Comparison of ENCODE assay signal across 1 cellular context in the genomic region with DNA sequence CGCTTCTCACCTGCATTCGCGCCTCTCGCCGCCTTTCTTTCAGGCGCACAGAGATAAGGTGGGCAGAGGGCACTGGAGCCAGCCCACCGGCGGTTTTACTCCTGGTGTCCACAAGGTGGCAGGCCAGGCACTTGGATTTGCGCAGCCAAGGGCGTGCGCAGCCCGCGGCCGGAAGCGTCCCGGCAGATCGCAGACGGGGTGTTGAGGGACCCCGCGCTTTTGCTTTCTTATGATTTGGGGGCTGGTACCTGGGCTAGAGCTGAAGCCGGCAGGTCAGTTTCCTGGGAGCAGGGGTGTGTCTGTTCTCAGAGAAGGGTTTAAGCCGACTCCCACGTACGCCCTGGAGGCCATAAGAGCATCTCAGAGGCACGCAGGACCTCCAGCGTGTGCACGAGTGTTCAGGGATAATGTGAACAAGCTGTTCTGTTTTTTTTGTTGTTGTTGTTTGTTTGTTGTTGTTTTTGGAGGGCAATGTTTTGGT.
A peak's percentile ranks its signal among the peaks of the same experiment; 100 is the strongest.
TF ChIP-seq lines count a peak whose summit lies in the region.

No MANE protein-coding gene starts in this region.

TF ChIP-seq in HepG2, 621 proteins besides CTCF, POLR2A, EP300 and RAD21 (continued from another document):
- TF ChIP-seq GABPB1 (CRISPR knock-in tag; IDR thresholded peaks at IDR 0.05) (peak; percentile 91), YY1 (IDR thresholded peaks at IDR 0.05; ENCODE audit: insufficient read depth, insufficient replicate concordance, low read depth, low read length) (peak; percentile 39), NFYB (CRISPR knock-in tag; IDR thresholded peaks at IDR 0.05) (no peak), ATAD3A (CRISPR knock-in tag; IDR thresholded peaks at IDR 0.05) (no peak), RORA (CRISPR knock-in tag; IDR thresholded peaks at IDR 0.05) (no peak), ZNF101 (CRISPR knock-in tag; IDR thresholded peaks at IDR 0.05; ENCODE audit: borderline replicate concordance, low read depth) (no peak), ZFP36L2 (CRISPR knock-in tag; IDR thresholded peaks at IDR 0.05) (no peak), HMG20B (CRISPR knock-in tag; conservative IDR thresholded peaks at IDR 0.05) (no peak), ZNF274 (CRISPR knock-in tag; IDR thresholded peaks at IDR 0.05) (peak; percentile 42; the same call in 1 of the 2 replicates), CBX1 (IDR thresholded peaks at IDR 0.05; ENCODE audit: low read depth) (peak; percentile 69), ZFX (CRISPR knock-in tag; IDR thresholded peaks at IDR 0.05; ENCODE audit: low read depth) (no peak), ZFP41 (CRISPR knock-in tag; IDR thresholded peaks at IDR 0.05; ENCODE audit: borderline replicate concordance) (0 out of 2 replicates have a peak, but pooled peaks have one; percentile 72), BORCS8-MEF2B (CRISPR knock-in tag; IDR thresholded peaks at IDR 0.05) (no peak), ZNF841 (CRISPR knock-in tag; IDR thresholded peaks at IDR 0.05; ENCODE audit: borderline replicate concordance) (no peak), ZNF230 (CRISPR knock-in tag; IDR thresholded peaks at IDR 0.05) (no peak), ADNP (CRISPR knock-in tag; IDR thresholded peaks at IDR 0.05) (no peak), NFKB2 (CRISPR knock-in tag; IDR thresholded peaks at IDR 0.05; ENCODE audit: borderline replicate concordance) (peak; percentile 83; the same call in 1 of the 2 replicates)
- TF ChIP-seq, protein P1, sequence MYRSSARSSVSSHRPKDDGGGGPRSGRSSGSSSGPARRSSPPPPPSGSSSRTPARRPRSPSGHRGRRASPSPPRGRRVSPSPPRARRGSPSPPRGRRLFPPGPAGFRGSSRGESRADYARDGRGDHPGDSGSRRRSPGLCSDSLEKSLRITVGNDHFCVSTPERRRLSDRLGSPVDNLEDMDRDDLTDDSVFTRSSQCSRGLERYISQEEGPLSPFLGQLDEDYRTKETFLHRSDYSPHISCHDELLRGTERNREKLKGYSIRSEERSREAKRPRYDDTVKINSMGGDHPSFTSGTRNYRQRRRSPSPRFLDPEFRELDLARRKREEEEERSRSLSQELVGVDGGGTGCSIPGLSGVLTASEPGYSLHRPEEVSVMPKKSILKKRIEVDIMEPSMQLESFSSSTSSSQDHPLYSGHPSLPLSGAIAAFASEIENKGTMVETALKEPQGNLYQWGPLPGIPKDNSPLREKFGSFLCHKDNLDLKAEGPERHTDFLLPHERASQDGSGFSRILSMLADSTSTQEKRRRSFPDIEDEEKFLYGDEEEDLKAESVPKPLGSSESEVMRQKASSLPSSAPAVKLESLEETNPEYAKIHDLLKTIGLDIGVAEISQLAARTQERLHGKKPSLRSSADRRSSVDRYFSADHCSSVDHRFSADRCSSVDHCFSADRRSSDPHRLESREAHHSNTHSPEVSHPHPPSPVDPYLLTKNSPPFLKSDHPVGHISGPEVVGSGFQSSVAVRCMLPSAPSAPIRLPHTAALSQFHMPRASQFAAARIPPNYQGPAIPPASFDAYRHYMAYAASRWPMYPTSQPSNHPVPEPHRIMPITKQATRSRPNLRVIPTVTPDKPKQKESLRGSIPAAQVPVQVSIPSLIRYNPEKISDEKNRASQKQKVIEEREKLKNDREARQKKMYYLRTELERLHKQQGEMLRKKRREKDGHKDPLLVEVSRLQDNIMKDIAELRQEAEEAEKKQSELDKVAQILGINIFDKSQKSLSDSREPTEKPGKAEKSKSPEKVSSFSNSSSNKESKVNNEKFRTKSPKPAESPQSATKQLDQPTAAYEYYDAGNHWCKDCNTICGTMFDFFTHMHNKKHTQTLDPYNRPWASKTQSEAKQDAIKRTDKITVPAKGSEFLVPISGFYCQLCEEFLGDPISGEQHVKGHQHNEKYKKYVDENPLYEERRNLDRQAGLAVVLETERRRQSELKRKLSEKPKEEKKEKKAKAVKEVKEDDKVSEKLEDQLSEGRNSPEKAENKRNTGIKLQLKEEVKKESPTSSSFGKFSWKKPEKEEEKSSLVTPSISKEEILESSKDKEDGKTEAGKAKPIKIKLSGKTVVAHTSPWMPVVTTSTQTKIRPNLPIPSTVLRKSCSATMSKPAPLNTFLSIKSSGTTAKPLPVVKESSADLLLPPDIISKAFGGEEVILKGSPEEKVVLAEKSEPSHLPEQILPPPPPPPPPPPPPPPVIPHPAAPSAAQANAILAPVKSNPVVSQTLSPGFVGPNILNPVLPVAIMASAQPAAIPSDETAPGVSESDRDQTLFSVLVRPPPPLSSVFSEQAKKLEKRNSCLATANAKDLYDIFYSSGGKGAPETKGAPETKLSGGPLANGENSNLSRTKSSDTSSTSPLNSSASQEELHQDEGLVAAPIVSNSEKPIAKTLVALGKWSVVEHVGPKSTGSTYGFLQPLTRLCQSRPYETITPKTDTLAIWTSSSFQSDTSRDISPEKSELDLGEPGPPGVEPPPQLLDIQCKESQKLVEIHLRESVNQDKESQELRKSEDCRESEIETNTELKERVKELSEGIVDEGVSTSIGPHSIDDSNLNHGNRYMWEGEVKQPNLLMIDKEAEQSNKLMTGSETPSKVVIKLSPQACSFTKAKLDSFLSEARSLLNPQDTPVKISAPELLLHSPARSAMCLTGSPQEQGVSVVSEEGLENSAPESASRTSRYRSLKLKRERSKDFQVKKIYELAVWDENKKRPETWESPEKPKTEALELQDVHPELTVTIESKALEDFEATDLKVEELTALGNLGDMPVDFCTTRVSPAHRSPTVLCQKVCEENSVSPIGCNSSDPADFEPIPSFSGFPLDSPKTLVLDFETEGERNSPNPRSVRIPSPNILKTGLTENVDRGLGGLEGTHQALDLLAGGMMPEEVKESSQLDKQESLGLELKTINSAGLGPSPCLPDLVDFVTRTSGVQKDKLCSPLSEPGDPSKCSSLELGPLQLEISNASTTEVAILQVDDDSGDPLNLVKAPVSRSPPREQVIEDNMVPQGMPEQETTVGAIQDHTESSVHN (CRISPR knock-in tag; IDR thresholded peaks at IDR 0.05) = no peak
- TF ChIP-seq, protein P2, sequence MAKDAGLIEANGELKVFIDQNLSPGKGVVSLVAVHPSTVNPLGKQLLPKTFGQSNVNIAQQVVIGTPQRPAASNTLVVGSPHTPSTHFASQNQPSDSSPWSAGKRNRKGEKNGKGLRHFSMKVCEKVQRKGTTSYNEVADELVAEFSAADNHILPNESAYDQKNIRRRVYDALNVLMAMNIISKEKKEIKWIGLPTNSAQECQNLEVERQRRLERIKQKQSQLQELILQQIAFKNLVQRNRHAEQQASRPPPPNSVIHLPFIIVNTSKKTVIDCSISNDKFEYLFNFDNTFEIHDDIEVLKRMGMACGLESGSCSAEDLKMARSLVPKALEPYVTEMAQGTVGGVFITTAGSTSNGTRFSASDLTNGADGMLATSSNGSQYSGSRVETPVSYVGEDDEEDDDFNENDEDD (CRISPR knock-in tag; IDR thresholded peaks at IDR 0.05; ENCODE audit: borderline replicate concordance) = peak; percentile 24; the same call in 1 of the 2 replicates
- TF ChIP-seq, protein P3, sequence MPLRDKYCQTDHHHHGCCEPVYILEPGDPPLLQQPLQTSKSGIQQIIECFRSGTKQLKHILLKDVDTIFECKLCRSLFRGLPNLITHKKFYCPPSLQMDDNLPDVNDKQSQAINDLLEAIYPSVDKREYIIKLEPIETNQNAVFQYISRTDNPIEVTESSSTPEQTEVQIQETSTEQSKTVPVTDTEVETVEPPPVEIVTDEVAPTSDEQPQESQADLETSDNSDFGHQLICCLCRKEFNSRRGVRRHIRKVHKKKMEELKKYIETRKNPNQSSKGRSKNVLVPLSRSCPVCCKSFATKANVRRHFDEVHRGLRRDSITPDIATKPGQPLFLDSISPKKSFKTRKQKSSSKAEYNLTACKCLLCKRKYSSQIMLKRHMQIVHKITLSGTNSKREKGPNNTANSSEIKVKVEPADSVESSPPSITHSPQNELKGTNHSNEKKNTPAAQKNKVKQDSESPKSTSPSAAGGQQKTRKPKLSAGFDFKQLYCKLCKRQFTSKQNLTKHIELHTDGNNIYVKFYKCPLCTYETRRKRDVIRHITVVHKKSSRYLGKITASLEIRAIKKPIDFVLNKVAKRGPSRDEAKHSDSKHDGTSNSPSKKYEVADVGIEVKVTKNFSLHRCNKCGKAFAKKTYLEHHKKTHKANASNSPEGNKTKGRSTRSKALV (CRISPR knock-in tag; IDR thresholded peaks at IDR 0.05) = peak; percentile 70
- TF ChIP-seq, protein P4, sequence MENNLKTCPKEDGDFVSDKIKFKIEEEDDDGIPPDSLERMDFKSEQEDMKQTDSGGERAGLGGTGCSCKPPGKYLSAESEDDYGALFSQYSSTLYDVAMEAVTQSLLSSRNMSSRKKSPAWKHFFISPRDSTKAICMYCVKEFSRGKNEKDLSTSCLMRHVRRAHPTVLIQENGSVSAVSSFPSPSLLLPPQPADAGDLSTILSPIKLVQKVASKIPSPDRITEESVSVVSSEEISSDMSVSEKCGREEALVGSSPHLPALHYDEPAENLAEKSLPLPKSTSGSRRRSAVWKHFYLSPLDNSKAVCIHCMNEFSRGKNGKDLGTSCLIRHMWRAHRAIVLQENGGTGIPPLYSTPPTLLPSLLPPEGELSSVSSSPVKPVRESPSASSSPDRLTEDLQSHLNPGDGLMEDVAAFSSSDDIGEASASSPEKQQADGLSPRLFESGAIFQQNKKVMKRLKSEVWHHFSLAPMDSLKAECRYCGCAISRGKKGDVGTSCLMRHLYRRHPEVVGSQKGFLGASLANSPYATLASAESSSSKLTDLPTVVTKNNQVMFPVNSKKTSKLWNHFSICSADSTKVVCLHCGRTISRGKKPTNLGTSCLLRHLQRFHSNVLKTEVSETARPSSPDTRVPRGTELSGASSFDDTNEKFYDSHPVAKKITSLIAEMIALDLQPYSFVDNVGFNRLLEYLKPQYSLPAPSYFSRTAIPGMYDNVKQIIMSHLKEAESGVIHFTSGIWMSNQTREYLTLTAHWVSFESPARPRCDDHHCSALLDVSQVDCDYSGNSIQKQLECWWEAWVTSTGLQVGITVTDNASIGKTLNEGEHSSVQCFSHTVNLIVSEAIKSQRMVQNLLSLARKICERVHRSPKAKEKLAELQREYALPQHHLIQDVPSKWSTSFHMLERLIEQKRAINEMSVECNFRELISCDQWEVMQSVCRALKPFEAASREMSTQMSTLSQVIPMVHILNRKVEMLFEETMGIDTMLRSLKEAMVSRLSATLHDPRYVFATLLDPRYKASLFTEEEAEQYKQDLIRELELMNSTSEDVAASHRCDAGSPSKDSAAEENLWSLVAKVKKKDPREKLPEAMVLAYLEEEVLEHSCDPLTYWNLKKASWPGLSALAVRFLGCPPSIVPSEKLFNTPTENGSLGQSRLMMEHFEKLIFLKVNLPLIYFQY (CRISPR knock-in tag; IDR thresholded peaks at IDR 0.05; ENCODE audit: borderline replicate concordance) = no peak
- TF ChIP-seq, protein P5, sequence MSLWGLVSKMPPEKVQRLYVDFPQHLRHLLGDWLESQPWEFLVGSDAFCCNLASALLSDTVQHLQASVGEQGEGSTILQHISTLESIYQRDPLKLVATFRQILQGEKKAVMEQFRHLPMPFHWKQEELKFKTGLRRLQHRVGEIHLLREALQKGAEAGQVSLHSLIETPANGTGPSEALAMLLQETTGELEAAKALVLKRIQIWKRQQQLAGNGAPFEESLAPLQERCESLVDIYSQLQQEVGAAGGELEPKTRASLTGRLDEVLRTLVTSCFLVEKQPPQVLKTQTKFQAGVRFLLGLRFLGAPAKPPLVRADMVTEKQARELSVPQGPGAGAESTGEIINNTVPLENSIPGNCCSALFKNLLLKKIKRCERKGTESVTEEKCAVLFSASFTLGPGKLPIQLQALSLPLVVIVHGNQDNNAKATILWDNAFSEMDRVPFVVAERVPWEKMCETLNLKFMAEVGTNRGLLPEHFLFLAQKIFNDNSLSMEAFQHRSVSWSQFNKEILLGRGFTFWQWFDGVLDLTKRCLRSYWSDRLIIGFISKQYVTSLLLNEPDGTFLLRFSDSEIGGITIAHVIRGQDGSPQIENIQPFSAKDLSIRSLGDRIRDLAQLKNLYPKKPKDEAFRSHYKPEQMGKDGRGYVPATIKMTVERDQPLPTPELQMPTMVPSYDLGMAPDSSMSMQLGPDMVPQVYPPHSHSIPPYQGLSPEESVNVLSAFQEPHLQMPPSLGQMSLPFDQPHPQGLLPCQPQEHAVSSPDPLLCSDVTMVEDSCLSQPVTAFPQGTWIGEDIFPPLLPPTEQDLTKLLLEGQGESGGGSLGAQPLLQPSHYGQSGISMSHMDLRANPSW (CRISPR knock-in tag; IDR thresholded peaks at IDR 0.05; ENCODE audit: borderline replicate concordance) = no peak
- TF ChIP-seq, protein P6, sequence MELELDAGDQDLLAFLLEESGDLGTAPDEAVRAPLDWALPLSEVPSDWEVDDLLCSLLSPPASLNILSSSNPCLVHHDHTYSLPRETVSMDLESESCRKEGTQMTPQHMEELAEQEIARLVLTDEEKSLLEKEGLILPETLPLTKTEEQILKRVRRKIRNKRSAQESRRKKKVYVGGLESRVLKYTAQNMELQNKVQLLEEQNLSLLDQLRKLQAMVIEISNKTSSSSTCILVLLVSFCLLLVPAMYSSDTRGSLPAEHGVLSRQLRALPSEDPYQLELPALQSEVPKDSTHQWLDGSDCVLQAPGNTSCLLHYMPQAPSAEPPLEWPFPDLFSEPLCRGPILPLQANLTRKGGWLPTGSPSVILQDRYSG (CRISPR knock-in tag; IDR thresholded peaks at IDR 0.05) = no peak
- TF ChIP-seq, protein P7, sequence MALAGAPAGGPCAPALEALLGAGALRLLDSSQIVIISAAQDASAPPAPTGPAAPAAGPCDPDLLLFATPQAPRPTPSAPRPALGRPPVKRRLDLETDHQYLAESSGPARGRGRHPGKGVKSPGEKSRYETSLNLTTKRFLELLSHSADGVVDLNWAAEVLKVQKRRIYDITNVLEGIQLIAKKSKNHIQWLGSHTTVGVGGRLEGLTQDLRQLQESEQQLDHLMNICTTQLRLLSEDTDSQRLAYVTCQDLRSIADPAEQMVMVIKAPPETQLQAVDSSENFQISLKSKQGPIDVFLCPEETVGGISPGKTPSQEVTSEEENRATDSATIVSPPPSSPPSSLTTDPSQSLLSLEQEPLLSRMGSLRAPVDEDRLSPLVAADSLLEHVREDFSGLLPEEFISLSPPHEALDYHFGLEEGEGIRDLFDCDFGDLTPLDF (CRISPR knock-in tag; IDR thresholded peaks at IDR 0.05) = 0 out of 2 replicates have a peak, but pooled peaks have one; percentile 27
- TF ChIP-seq, protein P8, sequence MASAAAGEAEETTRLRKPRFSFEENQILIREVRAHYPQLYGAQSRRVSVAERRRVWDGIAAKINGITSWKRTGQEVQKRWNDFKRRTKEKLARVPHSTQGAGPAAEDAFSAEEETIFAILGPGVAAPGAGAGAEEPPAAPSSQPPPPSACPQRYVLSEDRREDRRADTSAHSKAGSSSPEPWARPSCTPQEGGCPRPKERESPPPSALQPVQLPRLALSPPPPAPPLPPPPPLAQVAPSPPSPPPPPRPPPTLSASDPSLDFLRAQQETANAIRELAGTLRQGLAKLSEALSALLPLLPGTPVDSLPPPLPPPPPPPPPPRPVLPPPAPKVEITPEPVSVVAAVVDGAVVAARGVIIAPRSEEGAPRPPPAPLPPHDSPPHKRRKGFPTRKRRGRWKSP (CRISPR knock-in tag; IDR thresholded peaks at IDR 0.05) = peak; percentile 92
- TF ChIP-seq, protein P9, sequence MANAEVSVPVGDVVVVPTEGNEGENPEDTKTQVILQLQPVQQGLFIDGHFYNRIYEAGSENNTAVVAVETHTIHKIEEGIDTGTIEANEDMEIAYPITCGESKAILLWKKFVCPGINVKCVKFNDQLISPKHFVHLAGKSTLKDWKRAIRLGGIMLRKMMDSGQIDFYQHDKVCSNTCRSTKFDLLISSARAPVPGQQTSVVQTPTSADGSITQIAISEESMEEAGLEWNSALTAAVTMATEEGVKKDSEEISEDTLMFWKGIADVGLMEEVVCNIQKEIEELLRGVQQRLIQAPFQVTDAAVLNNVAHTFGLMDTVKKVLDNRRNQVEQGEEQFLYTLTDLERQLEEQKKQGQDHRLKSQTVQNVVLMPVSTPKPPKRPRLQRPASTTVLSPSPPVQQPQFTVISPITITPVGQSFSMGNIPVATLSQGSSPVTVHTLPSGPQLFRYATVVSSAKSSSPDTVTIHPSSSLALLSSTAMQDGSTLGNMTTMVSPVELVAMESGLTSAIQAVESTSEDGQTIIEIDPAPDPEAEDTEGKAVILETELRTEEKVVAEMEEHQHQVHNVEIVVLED (CRISPR knock-in tag; IDR thresholded peaks at IDR 0.05; ENCODE audit: borderline replicate concordance) = peak; percentile 42; the same call in 1 of the 2 replicates
TF ChIP-seq in HepG2: peak in this region for 114.
